ENCODE assay signal across 24 cellular contexts in genomic region chr12:2179058-2179457, GRCh38.
DNase-seq lines count a peak whose midpoint lies in the region; ATAC-seq and TF ChIP-seq lines count a peak whose summit lies in the region.
"Had no signal": no experiment of that assay in that cellular context is flagged by ENCODE, and none has a peak within 500 bp of the region (broad histone marks: within the 10 kb centered on the region; RNA-seq: fewer than 3 reads in every experiment).

No MANE protein-coding gene starts in this region.

- no peak overlapping the region for H4K5ac ChIP-seq in mesendoderm (ENCODE audit: low read length)

- peak overlapping the region; percentile 45 for H3K23ac ChIP-seq in mesendoderm (ENCODE audit: low read length)

- H3K9ac ChIP-seq in mesendoderm (ENCODE audit: low read length): no peak overlapping the region
- H3K9ac ChIP-seq: BLaER1 had no signal

- no CpG with 5 or more reads among the region's 2 CpGs for WGBS in mesendoderm (ENCODE audit: extremely low coverage, insufficient coverage, low lambda C conversion rate)

- H2BK15ac ChIP-seq in mesendoderm (replicated peaks; ENCODE audit: low read depth): no peak overlapping the region

- H3K36me3 Mint-ChIP-seq in mesothelial cell of epicardium: no peaks in the 10 kb centered on the region
- H3K36me3 Mint-ChIP-seq: CD4-positive, alpha-beta memory T cell had no signal

- no peaks in the 10 kb centered on the region for H3K27me3 ChIP-seq in mesendoderm (ENCODE audit: insufficient read depth, low read length, poor library complexity)
- H3K27me3 ChIP-seq: BLaER1 had no signal

- no peak overlapping the region for H3K4me2 ChIP-seq in mesendoderm (ENCODE audit: low read length)
- H3K4me2 ChIP-seq: A549, BLaER1 had no signal

- H3K27ac ChIP-seq in mesendoderm (ENCODE audit: low read depth, low read length): no peak overlapping the region
- H3K27ac ChIP-seq in temporal lobe (ENCODE audit: low read depth, low read length): peak overlapping the region; percentile 89
- H3K27ac ChIP-seq: A549, BLaER1 had no signal

- no peaks in the 10 kb centered on the region for H3K9me3 Mint-ChIP-seq in mesothelial cell of epicardium
- H3K9me3 Mint-ChIP-seq: H9 had no signal

- TF ChIP-seq CTCF in mesothelial cell of epicardium (IDR thresholded peaks at IDR 0.05; ENCODE audit: unreplicated experiment): no peak

- no peak overlapping the region for H2AK5ac ChIP-seq in mesendoderm (ENCODE audit: low read length)

- H3K79me1 ChIP-seq in mesendoderm (ENCODE audit: low read length): no peaks in the 10 kb centered on the region

- no peak overlapping the region for H4K8ac ChIP-seq in mesendoderm (ENCODE audit: low read depth, low read length)

- no peaks in the 10 kb centered on the region for H3K79me2 ChIP-seq in mesendoderm (ENCODE audit: control insufficient read depth, insufficient read depth, low read length)

- H3K4me3 ChIP-seq in mesendoderm (ENCODE audit: low read length): no peak overlapping the region
- H3K4me3 ChIP-seq: A549, BLaER1, GM12878 had no signal

- intact Hi-C loops in left ventricle myocardium superior (cut with micrococcal nuclease) (no loop called here), cardiac septum (cut with DNase I) (no loop called here)

- no peaks in the 10 kb centered on the region for H3K4me1 ChIP-seq in mesendoderm (ENCODE audit: control insufficient read depth, low read depth, low read length)
- H3K4me1 ChIP-seq: A549 had no signal

- no peaks in the 10 kb centered on the region for H3K36me3 ChIP-seq in mesendoderm (ENCODE audit: control insufficient read depth, insufficient read depth, low read length)
- H3K36me3 ChIP-seq: BLaER1 had no signal

- no peak overlapping the region for H3K56ac ChIP-seq in mesendoderm (ENCODE audit: low read length)

- H2BK5ac ChIP-seq in mesendoderm (ENCODE audit: low read length): no peak overlapping the region

- H3K27ac Mint-ChIP-seq in mesothelial cell of epicardium: no peak overlapping the region
- H3K27ac Mint-ChIP-seq: CD4-positive, alpha-beta memory T cell had no signal

- no peaks in the 10 kb centered on the region for H3K27me3 Mint-ChIP-seq in mesothelial cell of epicardium (ENCODE audit: low read depth)

- H2BK120ac ChIP-seq in mesendoderm (ENCODE audit: low read depth, low read length): no peak overlapping the region

- ATAC-seq in left ventricle myocardium superior: no peak
- ATAC-seq: A549, GM12878, HepG2, PC-3 had no signal

- H3K18ac ChIP-seq in mesendoderm (ENCODE audit: low read length): no peak overlapping the region

- peaks cover 11% of the 10 kb centered on the region for H3K4me1 Mint-ChIP-seq in mesothelial cell of epicardium
- H3K4me1 Mint-ChIP-seq: CD4-positive, alpha-beta memory T cell had no signal

- no peak overlapping the region for H3K4me3 Mint-ChIP-seq in mesothelial cell of epicardium
- H3K4me3 Mint-ChIP-seq: CD4-positive, alpha-beta memory T cell; H9 had no signal

- DNase-seq in left ventricle myocardium superior (peak; percentile 43), cardiac septum (ENCODE audit: low spot score) (no peak), mesendoderm (no peak), mesothelial cell of epicardium (ENCODE audit: low spot score in 2 of 2, unreplicated experiment in 2 of 2) (no peak), hepatic stellate cell (ENCODE audit: low spot score) (no peak), DMS 273 treated with DMSO at 0.1 percent for 48 hours (lab: John Stamatoyannopoulos, UW) (no peak), NCI-H345 (lab: John Stamatoyannopoulos, UW) (no peak)
- DNase-seq: Calu3; CD4-positive, alpha-beta memory T cell; DMS53; EL; H9; KG1; NCI-H1105 treated with DMSO at 0.1 percent for 48 hours; NCI-H187; NCI-H226; NCI-H526; PC-3; RPMI8226 had no signal

- H3K4ac ChIP-seq in mesendoderm (ENCODE audit: low read depth, low read length): no peak overlapping the region
